Comparison of ENCODE assay signal across 18 cellular contexts in the genomic region with DNA sequence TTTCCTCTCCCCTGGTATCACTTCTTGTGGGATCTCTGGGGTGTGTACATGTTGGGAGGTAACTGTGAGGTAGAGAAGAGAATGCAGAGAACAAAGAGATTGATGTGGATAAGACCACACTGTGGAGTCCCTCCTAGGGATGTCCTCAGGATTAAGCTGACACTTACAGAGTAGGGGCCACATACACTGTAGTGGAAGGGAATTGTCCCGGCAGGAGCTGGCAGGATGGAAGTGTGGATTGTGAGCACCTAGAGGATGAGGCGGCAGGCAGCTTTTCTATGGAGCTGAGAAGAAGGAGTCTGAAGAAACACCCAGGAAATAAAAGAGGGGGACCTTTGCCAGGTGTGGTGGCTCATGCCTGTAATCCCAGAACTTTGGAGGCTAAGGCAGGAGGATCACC. TPM values are rescaled to one million over a fixed set of nuclear protein-coding genes. Genes with fewer than 3 reads are reported as not detected.
DNase-seq lines count a peak whose midpoint lies in the region; ATAC-seq and TF ChIP-seq lines count a peak whose summit lies in the region.
"Had no signal": no experiment of that assay in that cellular context is flagged by ENCODE, and none has a peak within 500 bp of the region (broad histone marks: within the 10 kb centered on the region; RNA-seq: fewer than 3 reads in every experiment).

No MANE protein-coding gene starts in this region.

- intact Hi-C loops in activated CD4-positive, alpha-beta T cell treated with anti-CD3 and anti-CD28 coated beads for 36 hours (cut with DNase I, micrococcal nuclease): no loop called here
- intact Hi-C loops in natural killer cell (cut with micrococcal nuclease): no loop called here
- intact Hi-C loops in activated T-helper 1 cell treated with anti-CD3 and anti-CD28 coated beads, Interleukin-12 subunit alpha, Interleukin-12 subunit beta, Interleukin-2, Interleukin-4 antibody, amounts not matched to agents 30 ng/mL and 10 ng/mL and 1 ng/mL, durations not matched to agents 14 hours and 24 hours and 36 hours (cut with micrococcal nuclease): no loop called here

- no peak for TF ChIP-seq POLR2A in GM18505 (IDR thresholded peaks at IDR 0.05; ENCODE audit: borderline replicate concordance, extremely low read depth, insufficient read depth, insufficient read length)

- TF ChIP-seq CTCF in natural killer cell (IDR thresholded peaks at IDR 0.05): no peak

- no peaks in the 10 kb centered on the region for H3K9me3 Mint-ChIP-seq in activated CD4-positive, alpha-beta T cell treated with anti-CD3 and anti-CD28 coated beads for 36 hours (ENCODE audit: low read depth)
- H3K9me3 Mint-ChIP-seq in natural killer cell treated with Interleukin-12 subunit alpha and Interleukin-12 subunit beta and Interleukin-15 and Interleukin-18, amount 100 ng/mL, for 72 hours: no peaks in the 10 kb centered on the region
- H3K9me3 Mint-ChIP-seq in natural killer cell: no peaks in the 10 kb centered on the region
- no peaks in the 10 kb centered on the region for H3K9me3 Mint-ChIP-seq in activated T-helper 1 cell treated with anti-CD3 and anti-CD28 coated beads, Interleukin-12 subunit alpha, Interleukin-12 subunit beta, Interleukin-2, Interleukin-4 antibody, amounts not matched to agents 30 ng/mL and 10 ng/mL and 1 ng/mL, durations not matched to agents 14 hours and 24 hours and 36 hours

- peaks cover 41% of the 10 kb centered on the region for H3K4me1 Mint-ChIP-seq in activated CD4-positive, alpha-beta T cell treated with anti-CD3 and anti-CD28 coated beads for 36 hours
- peaks cover 29 to 33% of the 10 kb centered on the region in 2 donors for H3K4me1 Mint-ChIP-seq in natural killer cell treated with Interleukin-12 subunit alpha and Interleukin-12 subunit beta and Interleukin-15 and Interleukin-18, amount 100 ng/mL, for 72 hours (ENCODE audit: low read depth in 2 of 2)
- peaks cover 24 to 27% of the 10 kb centered on the region in 2 donors for H3K4me1 Mint-ChIP-seq in natural killer cell
- peaks cover 37% of the 10 kb centered on the region for H3K4me1 Mint-ChIP-seq in activated T-helper 1 cell treated with anti-CD3 and anti-CD28 coated beads, Interleukin-12 subunit alpha, Interleukin-12 subunit beta, Interleukin-2, Interleukin-4 antibody, amounts not matched to agents 30 ng/mL and 10 ng/mL and 1 ng/mL, durations not matched to agents 14 hours and 24 hours and 36 hours (ENCODE audit: low read depth)

- CTCF ChIA-PET in activated CD4-positive, alpha-beta T cell treated with anti-CD3 and anti-CD28 coated beads for 36 hours (lab: Charles Lee): interaction anchor here (1.1 to 1.4 kb wide), 2 partner anchors 10 to 151 kb away, joined by 3 read pairs; no protein-coding TSS in a partner anchor

- no peak for ATAC-seq in activated CD4-positive, alpha-beta T cell treated with anti-CD3 and anti-CD28 coated beads for 36 hours
- no peak for ATAC-seq in natural killer cell treated with Interleukin-12 subunit alpha and Interleukin-12 subunit beta and Interleukin-15 and Interleukin-18, amount 100 ng/mL, for 72 hours
- ATAC-seq in natural killer cell: no peak
- ATAC-seq in GM18505 (IDR thresholded peaks at IDR 0.05; ENCODE audit: unreplicated experiment): no peak

- H3K36me3 Mint-ChIP-seq in activated CD4-positive, alpha-beta T cell treated with anti-CD3 and anti-CD28 coated beads for 36 hours (ENCODE audit: low read depth): peaks cover 64% of the 10 kb centered on the region
- H3K36me3 Mint-ChIP-seq in natural killer cell treated with Interleukin-12 subunit alpha and Interleukin-12 subunit beta and Interleukin-15 and Interleukin-18, amount 100 ng/mL, for 72 hours: peaks cover 17% of the 10 kb centered on the region
- peaks cover 14% of the 10 kb centered on the region for H3K36me3 Mint-ChIP-seq in natural killer cell
- peaks cover 49% of the 10 kb centered on the region for H3K36me3 Mint-ChIP-seq in activated T-helper 1 cell treated with anti-CD3 and anti-CD28 coated beads, Interleukin-12 subunit alpha, Interleukin-12 subunit beta, Interleukin-2, Interleukin-4 antibody, amounts not matched to agents 30 ng/mL and 10 ng/mL and 1 ng/mL, durations not matched to agents 14 hours and 24 hours and 36 hours (ENCODE audit: low read depth)

- no peaks in the 10 kb centered on the region for H3K27me3 Mint-ChIP-seq in activated CD4-positive, alpha-beta T cell treated with anti-CD3 and anti-CD28 coated beads for 36 hours
- no peaks in the 10 kb centered on the region for H3K27me3 Mint-ChIP-seq in natural killer cell treated with Interleukin-12 subunit alpha and Interleukin-12 subunit beta and Interleukin-15 and Interleukin-18, amount 100 ng/mL, for 72 hours
- H3K27me3 Mint-ChIP-seq in natural killer cell (ENCODE audit: low read depth in 2 of 2): no peaks in the 10 kb centered on the region
- no peaks in the 10 kb centered on the region for H3K27me3 Mint-ChIP-seq in activated T-helper 1 cell treated with anti-CD3 and anti-CD28 coated beads, Interleukin-12 subunit alpha, Interleukin-12 subunit beta, Interleukin-2, Interleukin-4 antibody, amounts not matched to agents 30 ng/mL and 10 ng/mL and 1 ng/mL, durations not matched to agents 14 hours and 24 hours and 36 hours (ENCODE audit: insufficient read depth)

- peak overlapping the region; percentile 48 for H3K27ac Mint-ChIP-seq in activated CD4-positive, alpha-beta T cell treated with anti-CD3 and anti-CD28 coated beads for 36 hours
- H3K27ac Mint-ChIP-seq in natural killer cell treated with Interleukin-12 subunit alpha and Interleukin-12 subunit beta and Interleukin-15 and Interleukin-18, amount 100 ng/mL, for 72 hours: peak overlapping the region; percentile 5 to 32
- H3K27ac Mint-ChIP-seq in natural killer cell: peak overlapping the region in 1 of 2 donors; percentile 53
- H3K27ac Mint-ChIP-seq in activated T-helper 1 cell treated with anti-CD3 and anti-CD28 coated beads, Interleukin-12 subunit alpha, Interleukin-12 subunit beta, Interleukin-2, Interleukin-4 antibody, amounts not matched to agents 30 ng/mL and 10 ng/mL and 1 ng/mL, durations not matched to agents 14 hours and 24 hours and 36 hours: peak overlapping the region; percentile 66

- no peak overlapping the region for H3K4me3 Mint-ChIP-seq in activated CD4-positive, alpha-beta T cell treated with anti-CD3 and anti-CD28 coated beads for 36 hours
- no peak overlapping the region for H3K4me3 Mint-ChIP-seq in natural killer cell treated with Interleukin-12 subunit alpha and Interleukin-12 subunit beta and Interleukin-15 and Interleukin-18, amount 100 ng/mL, for 72 hours
- no peak overlapping the region for H3K4me3 Mint-ChIP-seq in natural killer cell
- no peak overlapping the region for H3K4me3 Mint-ChIP-seq in activated T-helper 1 cell treated with anti-CD3 and anti-CD28 coated beads, Interleukin-12 subunit alpha, Interleukin-12 subunit beta, Interleukin-2, Interleukin-4 antibody, amounts not matched to agents 30 ng/mL and 10 ng/mL and 1 ng/mL, durations not matched to agents 14 hours and 24 hours and 36 hours

- POLR2A ChIA-PET in activated CD4-positive, alpha-beta T cell treated with anti-CD3 and anti-CD28 coated beads for 36 hours (lab: Charles Lee): no interaction called here

- DNase-seq in activated CD4-positive, alpha-beta T cell treated with anti-CD3 and anti-CD28 coated beads for 36 hours: no peak
- DNase-seq in activated CD4-positive, alpha-beta T cell treated with anti-CD3 and anti-CD28 coated beads for 1 hour: no peak
- DNase-seq in natural killer cell treated with Interleukin-12 subunit alpha and Interleukin-12 subunit beta and Interleukin-15 and Interleukin-18, amount 100 ng/mL, for 72 hours (ENCODE audit: low spot score): no peak
- DNase-seq in natural killer cell: no peak
- no peak for DNase-seq in activated T-helper 1 cell treated with anti-CD3 and anti-CD28 coated beads, Interleukin-12 subunit alpha, Interleukin-12 subunit beta, Interleukin-2, Interleukin-4 antibody, amounts not matched to agents 30 ng/mL and 10 ng/mL and 1 ng/mL, durations not matched to agents 14 hours and 24 hours and 36 hours (ENCODE audit: low spot score)
- DNase-seq in OCI-M1 (lab: John Stamatoyannopoulos, UW): no peak
- no peak for DNase-seq in islet precursor cell
- DNase-seq: Caco-2, H7, IMR-90, MV-4-11, NCI-H1436, NCI-H2029 treated with DMSO at 0.1 percent for 48 hours, NCI-H510A treated with DMSO at 0.1 percent for 48 hours, Peyer's patch had no signal

RNA-seq across cellular contexts. Expression of gene AGFG2, which starts 13.5 kb away (rescaled TPM):
- 10 to 100 TPM; 49.3 to 49.4 TPM for total RNA-seq in activated CD4-positive, alpha-beta T cell treated with anti-CD3 and anti-CD28 coated beads for 36 hours
- 10 to 100 TPM; 45.2 to 49.4 TPM for total RNA-seq in natural killer cell treated with Interleukin-12 subunit alpha and Interleukin-12 subunit beta and Interleukin-15 and Interleukin-18, amount 100 ng/mL, for 72 hours
- 10 to 100 TPM; 21.5 to 32.6 (median 22.2) TPM for total RNA-seq in natural killer cell
- 113 and 124 TPM in 2 replicates for total RNA-seq in activated T-helper 1 cell treated with anti-CD3 and anti-CD28 coated beads, Interleukin-12 subunit alpha, Interleukin-12 subunit beta, Interleukin-2, Interleukin-4 antibody, amounts not matched to agents 30 ng/mL and 10 ng/mL and 1 ng/mL, durations not matched to agents 14 hours and 24 hours and 36 hours

RNA-seq across cellular contexts. Expression of gene SAP25, which starts 21.2 kb away (rescaled TPM):
- total RNA-seq in activated CD4-positive, alpha-beta T cell treated with anti-CD3 and anti-CD28 coated beads for 36 hours: 10 to 100 TPM in 1 of 2 experiments, 1 to 10 TPM in 1; 9.9 to 13.1 TPM
- 10 to 100 TPM; 10.1 to 25.2 TPM for total RNA-seq in natural killer cell treated with Interleukin-12 subunit alpha and Interleukin-12 subunit beta and Interleukin-15 and Interleukin-18, amount 100 ng/mL, for 72 hours
- total RNA-seq in natural killer cell: 10 to 100 TPM; 25.9 to 46.4 (median 32.5) TPM
- total RNA-seq in activated T-helper 1 cell treated with anti-CD3 and anti-CD28 coated beads, Interleukin-12 subunit alpha, Interleukin-12 subunit beta, Interleukin-2, Interleukin-4 antibody, amounts not matched to agents 30 ng/mL and 10 ng/mL and 1 ng/mL, durations not matched to agents 14 hours and 24 hours and 36 hours: 9.1 and 11.2 TPM in 2 replicates
- total RNA-seq: IMR-90, LHCN-M2 had no signal

RNA-seq across cellular contexts. Expression of gene LRCH4, which starts 33.4 kb away (rescaled TPM):
- total RNA-seq in activated CD4-positive, alpha-beta T cell treated with anti-CD3 and anti-CD28 coated beads for 36 hours: 10 to 100 TPM; 70.3 to 71.7 TPM
- total RNA-seq in natural killer cell treated with Interleukin-12 subunit alpha and Interleukin-12 subunit beta and Interleukin-15 and Interleukin-18, amount 100 ng/mL, for 72 hours: 100 to 1,000 TPM; 125 to 150 TPM
- total RNA-seq in natural killer cell: 100 to 1,000 TPM; 282 to 296 (median 289) TPM
- total RNA-seq in activated T-helper 1 cell treated with anti-CD3 and anti-CD28 coated beads, Interleukin-12 subunit alpha, Interleukin-12 subunit beta, Interleukin-2, Interleukin-4 antibody, amounts not matched to agents 30 ng/mL and 10 ng/mL and 1 ng/mL, durations not matched to agents 14 hours and 24 hours and 36 hours: 104 and 107 TPM in 2 replicates

RNA-seq across cellular contexts. Expression of gene FBXO24, which starts 33.6 kb away (rescaled TPM):
- 1 to 10 TPM; 1.4 to 2.1 TPM for total RNA-seq in activated CD4-positive, alpha-beta T cell treated with anti-CD3 and anti-CD28 coated beads for 36 hours
- total RNA-seq in natural killer cell treated with Interleukin-12 subunit alpha and Interleukin-12 subunit beta and Interleukin-15 and Interleukin-18, amount 100 ng/mL, for 72 hours: under 1 TPM in 1 of 2 donors, not detected in 1; 0.21 TPM
- under 1 TPM; 0.45 to 0.94 (median 0.88) TPM for total RNA-seq in natural killer cell
- 0.27 and 0.41 TPM in 2 replicates for total RNA-seq in activated T-helper 1 cell treated with anti-CD3 and anti-CD28 coated beads, Interleukin-12 subunit alpha, Interleukin-12 subunit beta, Interleukin-2, Interleukin-4 antibody, amounts not matched to agents 30 ng/mL and 10 ng/mL and 1 ng/mL, durations not matched to agents 14 hours and 24 hours and 36 hours
- total RNA-seq: A172 had no signal

RNA-seq across cellular contexts. Expression of gene PCOLCE, which starts 49.6 kb away (rescaled TPM):
- 1 to 10 TPM; 7.6 to 8.9 TPM for total RNA-seq in activated CD4-positive, alpha-beta T cell treated with anti-CD3 and anti-CD28 coated beads for 36 hours
- total RNA-seq in natural killer cell treated with Interleukin-12 subunit alpha and Interleukin-12 subunit beta and Interleukin-15 and Interleukin-18, amount 100 ng/mL, for 72 hours: 1 to 10 TPM; 5.4 to 5.6 TPM
- 10 to 100 TPM; 18.4 to 24.8 (median 21.7) TPM for total RNA-seq in natural killer cell
- total RNA-seq in activated T-helper 1 cell treated with anti-CD3 and anti-CD28 coated beads, Interleukin-12 subunit alpha, Interleukin-12 subunit beta, Interleukin-2, Interleukin-4 antibody, amounts not matched to agents 30 ng/mL and 10 ng/mL and 1 ng/mL, durations not matched to agents 14 hours and 24 hours and 36 hours: 4.3 and 4.7 TPM in 2 replicates
